In genomic region chr19:34237939-34238338, GRCh38 we compare ENCODE assay signal across 3 cellular contexts.
TF ChIP-seq lines count a peak whose summit lies in the region.

No MANE protein-coding gene starts in this region.

TF ChIP-seq in GM23338, 12 proteins besides CTCF, POLR2A, EP300 and RAD21 (continued from another document and continues in another):
- TF ChIP-seq POLR2AphosphoS5 (IDR thresholded peaks at IDR 0.05; ENCODE audit: low read depth), result no peak
- no peak for TF ChIP-seq ETS1 (IDR thresholded peaks at IDR 0.05)
- TF ChIP-seq EZH2phosphoT487 (IDR thresholded peaks at IDR 0.05; ENCODE audit: unreplicated experiment), result no peak
- no peak for TF ChIP-seq NANOG (IDR thresholded peaks at IDR 0.05; ENCODE audit: borderline replicate concordance)
- TF ChIP-seq CREB1 (CRISPR knock-in tag; IDR thresholded peaks at IDR 0.05; ENCODE audit: low read depth), result no peak
- TF ChIP-seq EZH2 (IDR thresholded peaks at IDR 0.05; ENCODE audit: low read depth, unreplicated experiment), result no peak
- no peak for TF ChIP-seq ZNF331 (CRISPR knock-in tag; IDR thresholded peaks at IDR 0.05; ENCODE audit: low read depth)
- no peak for TF ChIP-seq REST (IDR thresholded peaks at IDR 0.05; ENCODE audit: unreplicated experiment)

TF ChIP-seq in HEK293, 187 proteins besides CTCF, POLR2A, EP300 and RAD21 (continued from another document):
- TF ChIP-seq ZNF768 (tag by site-specific recombination; IDR thresholded peaks at IDR 0.05), result no peak

TF ChIP-seq in IMR-90, 13 proteins besides CTCF, POLR2A, EP300 and RAD21 (continued from another document):
- TF ChIP-seq RFX5 (IDR thresholded peaks at IDR 0.05; ENCODE audit: low read depth, low read length), result no peak
- no peak for TF ChIP-seq NFE2L2 (IDR thresholded peaks at IDR 0.05; ENCODE audit: low read depth, low read length)
- TF ChIP-seq CEBPB (IDR thresholded peaks at IDR 0.05; ENCODE audit: low read depth, low read length), result no peak
- no peak for TF ChIP-seq ELK1 (IDR thresholded peaks at IDR 0.05; ENCODE audit: borderline replicate concordance, low read depth, low read length)
- TF ChIP-seq USF2 (IDR thresholded peaks at IDR 0.05; ENCODE audit: low read depth, low read length), result no peak
- TF ChIP-seq FOS (IDR thresholded peaks at IDR 0.05; ENCODE audit: low read depth, low read length), result no peak
